ENCODE assay signal across 35 cellular contexts in genomic region chr6:39700362-39700761, GRCh38. TPM values are rescaled to one million over a fixed set of nuclear protein-coding genes. Genes with fewer than 3 reads are reported as not detected.
"Had no signal": no experiment of that assay in that cellular context is flagged by ENCODE, and none has a peak within 500 bp of the region (broad histone marks: within the 10 kb centered on the region; RNA-seq: fewer than 3 reads in every experiment).

No MANE protein-coding gene starts in this region.

- H3K36me3 ChIP-seq: SJCRH30 had no signal

- H3K4me1 ChIP-seq: SJCRH30 had no signal

- H3K9ac ChIP-seq: KMS-11, SK-N-SH had no signal

- H3K27ac ChIP-seq: KMS-11, PC-9, RWPE1, SJCRH30 had no signal

- H3K4me3 ChIP-seq: PC-9, SJCRH30 had no signal

- FAIRE-seq: RCC 7860 had no signal

- H3K4me2 ChIP-seq: KMS-11, PC-9, SK-N-SH had no signal

- H3K27me3 ChIP-seq: SJCRH30 had no signal

- DNase-seq: Karpas-422, NCI-H1048, NCI-H1092 treated with DMSO at 0.1 percent for 48 hours, NCI-H1105 treated with DMSO at 0.1 percent for 48 hours, NCI-H1417, NCI-H1436, NCI-H146, NCI-H1694, NCI-H187, NCI-H1930, NCI-H2029 treated with DMSO at 0.1 percent for 48 hours, NCI-H2081 treated with DMSO at 0.1 percent for 48 hours, NCI-H2107, NCI-H2171, NCI-H226, NCI-H446 treated with DMSO at 0.1 percent for 48 hours, NCI-H510A, NCI-H524, NCI-H526, NCI-H69, NCI-H748 treated with DMSO at 0.1 percent for 48 hours, NCI-H82, PC-9, SHP77, SIG-M5, SJCRH30, SK-N-SH, SW 1271 had no signal

- H3K9me3 ChIP-seq: SJCRH30, SK-N-SH had no signal

- ATAC-seq: Panc1, Right ventricle myocardium inferior had no signal

- H2AFZ ChIP-seq: PC-9 had no signal

RNA-seq across cellular contexts. Expression of gene KIF6, which starts 24.8 kb away (rescaled TPM):
- total RNA-seq: LHCN-M2, OCI-LY7, PC-9 had no signal
